Comparison of ENCODE assay signal across 1 cellular context in the genomic region with DNA sequence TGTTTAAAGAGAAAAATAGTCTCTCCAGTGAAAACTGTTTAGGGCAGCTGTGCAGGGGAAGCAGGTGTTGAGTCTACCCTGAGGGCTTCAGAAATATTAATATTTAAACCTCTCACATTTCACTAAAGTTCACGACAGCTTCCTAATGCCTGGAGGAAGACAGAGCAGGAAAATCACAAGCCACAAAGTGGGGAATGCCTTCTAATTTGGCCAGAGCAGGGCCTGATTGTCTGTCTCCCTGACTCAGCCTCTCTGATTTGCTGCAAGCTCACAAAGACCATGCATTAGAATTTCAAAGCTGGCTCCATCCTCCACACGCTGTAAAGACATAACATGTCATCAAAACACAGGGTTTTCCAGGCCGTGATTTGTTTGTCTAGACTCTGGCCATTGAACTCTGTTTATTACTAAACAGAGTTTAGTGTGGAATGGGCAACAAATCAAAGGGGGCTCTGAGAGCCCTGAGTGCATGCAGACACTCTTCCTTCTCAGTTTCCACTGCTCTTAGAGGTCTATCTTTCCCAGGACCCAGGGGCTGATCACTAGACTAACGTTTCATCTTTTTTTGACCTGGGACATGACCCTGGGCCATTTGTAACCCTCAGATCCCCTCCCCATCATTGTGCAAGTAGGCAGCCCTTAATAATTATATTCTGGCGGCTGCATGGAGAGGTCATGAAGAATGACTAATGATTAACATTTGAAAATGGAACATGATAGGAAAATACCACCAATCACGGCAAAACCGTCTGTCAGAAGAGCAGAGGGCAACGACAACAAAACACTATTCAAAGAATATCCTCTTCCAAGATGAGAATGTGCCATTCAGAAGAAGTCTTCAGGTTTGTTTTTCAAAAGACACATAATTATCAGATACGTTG.
A peak's percentile ranks its signal among the peaks of the same experiment; 100 is the strongest.
TF ChIP-seq lines count a peak whose summit lies in the region.

No MANE protein-coding gene starts in this region.

TF ChIP-seq in HepG2, 621 proteins besides CTCF, POLR2A, EP300 and RAD21 (continued from another document and continues in another):
- TF ChIP-seq, protein P1, sequence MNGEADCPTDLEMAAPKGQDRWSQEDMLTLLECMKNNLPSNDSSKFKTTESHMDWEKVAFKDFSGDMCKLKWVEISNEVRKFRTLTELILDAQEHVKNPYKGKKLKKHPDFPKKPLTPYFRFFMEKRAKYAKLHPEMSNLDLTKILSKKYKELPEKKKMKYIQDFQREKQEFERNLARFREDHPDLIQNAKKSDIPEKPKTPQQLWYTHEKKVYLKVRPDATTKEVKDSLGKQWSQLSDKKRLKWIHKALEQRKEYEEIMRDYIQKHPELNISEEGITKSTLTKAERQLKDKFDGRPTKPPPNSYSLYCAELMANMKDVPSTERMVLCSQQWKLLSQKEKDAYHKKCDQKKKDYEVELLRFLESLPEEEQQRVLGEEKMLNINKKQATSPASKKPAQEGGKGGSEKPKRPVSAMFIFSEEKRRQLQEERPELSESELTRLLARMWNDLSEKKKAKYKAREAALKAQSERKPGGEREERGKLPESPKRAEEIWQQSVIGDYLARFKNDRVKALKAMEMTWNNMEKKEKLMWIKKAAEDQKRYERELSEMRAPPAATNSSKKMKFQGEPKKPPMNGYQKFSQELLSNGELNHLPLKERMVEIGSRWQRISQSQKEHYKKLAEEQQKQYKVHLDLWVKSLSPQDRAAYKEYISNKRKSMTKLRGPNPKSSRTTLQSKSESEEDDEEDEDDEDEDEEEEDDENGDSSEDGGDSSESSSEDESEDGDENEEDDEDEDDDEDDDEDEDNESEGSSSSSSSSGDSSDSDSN (CRISPR knock-in tag; IDR thresholded peaks at IDR 0.05): peak; percentile 22; the same call in 1 of the 2 replicates
- TF ChIP-seq ZNF768 (CRISPR knock-in tag; IDR thresholded peaks at IDR 0.05): no peak
- TF ChIP-seq MAFF (IDR thresholded peaks at IDR 0.05; ENCODE audit: low read depth, low read length): no peak
- 0 out of 2 replicates have a peak, but pooled peaks have one; percentile 34 for TF ChIP-seq SMYD3 (CRISPR knock-in tag; IDR thresholded peaks at IDR 0.05)
- peak; percentile 89 for TF ChIP-seq RCOR2 (CRISPR knock-in tag; IDR thresholded peaks at IDR 0.05)
- TF ChIP-seq NR2F6 (IDR thresholded peaks at IDR 0.05): peak; percentile 99
- TF ChIP-seq NR2F6 (CRISPR knock-in tag; IDR thresholded peaks at IDR 0.05): peak; percentile 97
- TF ChIP-seq MED1 (CRISPR knock-in tag; IDR thresholded peaks at IDR 0.05): peak; percentile 91
- TF ChIP-seq ZNF746 (CRISPR knock-in tag; IDR thresholded peaks at IDR 0.05): peak; percentile 75; the same call in 1 of the 2 replicates
- TF ChIP-seq WIZ (CRISPR knock-in tag; IDR thresholded peaks at IDR 0.05): no peak
- TF ChIP-seq, protein P2, sequence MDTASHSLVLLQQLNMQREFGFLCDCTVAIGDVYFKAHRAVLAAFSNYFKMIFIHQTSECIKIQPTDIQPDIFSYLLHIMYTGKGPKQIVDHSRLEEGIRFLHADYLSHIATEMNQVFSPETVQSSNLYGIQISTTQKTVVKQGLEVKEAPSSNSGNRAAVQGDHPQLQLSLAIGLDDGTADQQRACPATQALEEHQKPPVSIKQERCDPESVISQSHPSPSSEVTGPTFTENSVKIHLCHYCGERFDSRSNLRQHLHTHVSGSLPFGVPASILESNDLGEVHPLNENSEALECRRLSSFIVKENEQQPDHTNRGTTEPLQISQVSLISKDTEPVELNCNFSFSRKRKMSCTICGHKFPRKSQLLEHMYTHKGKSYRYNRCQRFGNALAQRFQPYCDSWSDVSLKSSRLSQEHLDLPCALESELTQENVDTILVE (CRISPR knock-in tag; IDR thresholded peaks at IDR 0.05): peak; percentile 58; the same call in 1 of the 2 replicates
- no peak for TF ChIP-seq ZNF432 (CRISPR knock-in tag; IDR thresholded peaks at IDR 0.05; ENCODE audit: borderline replicate concordance)
- TF ChIP-seq ZFYVE20 (CRISPR knock-in tag; IDR thresholded peaks at IDR 0.05; ENCODE audit: borderline replicate concordance, low read depth): no peak
- TF ChIP-seq FOSL2 (CRISPR knock-in tag; IDR thresholded peaks at IDR 0.05): peak; percentile 74
- no peak for TF ChIP-seq MTA3 (CRISPR knock-in tag; IDR thresholded peaks at IDR 0.05)
- TF ChIP-seq ESRRA (CRISPR knock-in tag; IDR thresholded peaks at IDR 0.05; ENCODE audit: low read depth): 0 out of 2 replicates have a peak, but pooled peaks have one; percentile 22
- TF ChIP-seq, protein P3, sequence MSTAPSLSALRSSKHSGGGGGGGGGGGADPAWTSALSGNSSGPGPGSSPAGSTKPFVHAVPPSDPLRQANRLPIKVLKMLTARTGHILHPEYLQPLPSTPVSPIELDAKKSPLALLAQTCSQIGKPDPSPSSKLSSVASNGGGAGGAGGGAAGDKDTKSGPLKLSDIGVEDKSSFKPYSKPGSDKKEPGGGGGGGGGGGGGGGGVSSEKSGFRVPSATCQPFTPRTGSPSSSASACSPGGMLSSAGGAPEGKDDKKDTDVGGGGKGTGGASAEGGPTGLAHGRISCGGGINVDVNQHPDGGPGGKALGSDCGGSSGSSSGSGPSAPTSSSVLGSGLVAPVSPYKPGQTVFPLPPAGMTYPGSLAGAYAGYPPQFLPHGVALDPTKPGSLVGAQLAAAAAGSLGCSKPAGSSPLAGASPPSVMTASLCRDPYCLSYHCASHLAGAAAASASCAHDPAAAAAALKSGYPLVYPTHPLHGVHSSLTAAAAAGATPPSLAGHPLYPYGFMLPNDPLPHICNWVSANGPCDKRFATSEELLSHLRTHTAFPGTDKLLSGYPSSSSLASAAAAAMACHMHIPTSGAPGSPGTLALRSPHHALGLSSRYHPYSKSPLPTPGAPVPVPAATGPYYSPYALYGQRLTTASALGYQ (CRISPR knock-in tag; IDR thresholded peaks at IDR 0.05): peak; percentile 88; the same call in 1 of the 2 replicates
- TF ChIP-seq, protein P4, sequence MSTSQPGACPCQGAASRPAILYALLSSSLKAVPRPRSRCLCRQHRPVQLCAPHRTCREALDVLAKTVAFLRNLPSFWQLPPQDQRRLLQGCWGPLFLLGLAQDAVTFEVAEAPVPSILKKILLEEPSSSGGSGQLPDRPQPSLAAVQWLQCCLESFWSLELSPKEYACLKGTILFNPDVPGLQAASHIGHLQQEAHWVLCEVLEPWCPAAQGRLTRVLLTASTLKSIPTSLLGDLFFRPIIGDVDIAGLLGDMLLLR (CRISPR knock-in tag; IDR thresholded peaks at IDR 0.05): no peak
- TF ChIP-seq POGZ (CRISPR knock-in tag; IDR thresholded peaks at IDR 0.05): peak; percentile 74
- TF ChIP-seq, protein P5, sequence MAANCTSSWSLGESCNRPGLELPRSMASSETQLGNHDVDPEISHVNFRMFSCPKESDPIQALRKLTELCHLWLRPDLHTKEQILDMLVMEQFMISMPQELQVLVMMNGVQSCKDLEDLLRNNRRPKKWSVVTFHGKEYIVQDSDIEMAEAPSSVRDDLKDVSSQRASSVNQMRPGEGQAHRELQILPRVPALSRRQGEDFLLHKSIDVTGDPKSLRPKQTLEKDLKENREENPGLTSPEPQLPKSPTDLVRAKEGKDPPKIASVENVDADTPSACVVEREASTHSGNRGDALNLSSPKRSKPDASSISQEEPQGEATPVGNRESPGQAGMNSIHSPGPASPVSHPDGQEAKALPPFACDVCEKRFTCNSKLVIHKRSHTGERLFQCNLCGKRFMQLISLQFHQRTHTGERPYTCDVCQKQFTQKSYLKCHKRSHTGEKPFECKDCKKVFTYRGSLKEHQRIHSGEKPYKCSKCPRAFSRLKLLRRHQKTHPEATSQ (CRISPR knock-in tag; IDR thresholded peaks at IDR 0.05; ENCODE audit: borderline replicate concordance): no peak
- TF ChIP-seq NR2F1 (CRISPR knock-in tag; IDR thresholded peaks at IDR 0.05): peak; percentile 83 to 86
- TF ChIP-seq, protein P6, sequence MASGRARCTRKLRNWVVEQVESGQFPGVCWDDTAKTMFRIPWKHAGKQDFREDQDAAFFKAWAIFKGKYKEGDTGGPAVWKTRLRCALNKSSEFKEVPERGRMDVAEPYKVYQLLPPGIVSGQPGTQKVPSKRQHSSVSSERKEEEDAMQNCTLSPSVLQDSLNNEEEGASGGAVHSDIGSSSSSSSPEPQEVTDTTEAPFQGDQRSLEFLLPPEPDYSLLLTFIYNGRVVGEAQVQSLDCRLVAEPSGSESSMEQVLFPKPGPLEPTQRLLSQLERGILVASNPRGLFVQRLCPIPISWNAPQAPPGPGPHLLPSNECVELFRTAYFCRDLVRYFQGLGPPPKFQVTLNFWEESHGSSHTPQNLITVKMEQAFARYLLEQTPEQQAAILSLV (CRISPR knock-in tag; IDR thresholded peaks at IDR 0.05; ENCODE audit: borderline replicate concordance): no peak
- no peak for TF ChIP-seq NFE2L1 (CRISPR knock-in tag; IDR thresholded peaks at IDR 0.05; ENCODE audit: borderline replicate concordance)
- TF ChIP-seq ZNF317 (CRISPR knock-in tag; IDR thresholded peaks at IDR 0.05): peak; percentile 91
- peak; percentile 22; the same call in 1 of the 2 replicates for TF ChIP-seq NFKBIZ (CRISPR knock-in tag; IDR thresholded peaks at IDR 0.05)
- TF ChIP-seq ZMYM4 (CRISPR knock-in tag; IDR thresholded peaks at IDR 0.05): peak; percentile 82
- peak; percentile 30; the same call in 1 of the 2 replicates for TF ChIP-seq STAG1 (CRISPR knock-in tag; IDR thresholded peaks at IDR 0.05)
- TF ChIP-seq ZNF563 (CRISPR knock-in tag; IDR thresholded peaks at IDR 0.05): no peak
- TF ChIP-seq, protein P7, sequence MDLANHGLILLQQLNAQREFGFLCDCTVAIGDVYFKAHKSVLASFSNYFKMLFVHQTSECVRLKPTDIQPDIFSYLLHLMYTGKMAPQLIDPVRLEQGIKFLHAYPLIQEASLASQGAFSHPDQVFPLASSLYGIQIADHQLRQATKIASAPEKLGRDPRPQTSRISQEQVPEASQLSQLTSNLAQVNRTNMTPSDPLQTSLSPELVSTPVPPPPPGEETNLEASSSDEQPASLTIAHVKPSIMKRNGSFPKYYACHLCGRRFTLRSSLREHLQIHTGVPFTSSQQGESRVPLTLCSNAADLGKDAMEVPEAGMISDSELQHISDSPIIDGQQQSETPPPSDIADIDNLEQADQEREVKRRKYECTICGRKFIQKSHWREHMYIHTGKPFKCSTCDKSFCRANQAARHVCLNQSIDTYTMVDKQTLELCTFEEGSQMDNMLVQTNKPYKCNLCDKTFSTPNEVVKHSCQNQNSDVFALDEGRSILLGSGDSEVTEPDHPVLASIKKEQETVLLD (CRISPR knock-in tag; IDR thresholded peaks at IDR 0.05; ENCODE audit: low read depth): no peak
- TF ChIP-seq SP1 (IDR thresholded peaks at IDR 0.05): no peak
- TF ChIP-seq SP1 (CRISPR knock-in tag; IDR thresholded peaks at IDR 0.05): no peak
- TF ChIP-seq, protein P8, sequence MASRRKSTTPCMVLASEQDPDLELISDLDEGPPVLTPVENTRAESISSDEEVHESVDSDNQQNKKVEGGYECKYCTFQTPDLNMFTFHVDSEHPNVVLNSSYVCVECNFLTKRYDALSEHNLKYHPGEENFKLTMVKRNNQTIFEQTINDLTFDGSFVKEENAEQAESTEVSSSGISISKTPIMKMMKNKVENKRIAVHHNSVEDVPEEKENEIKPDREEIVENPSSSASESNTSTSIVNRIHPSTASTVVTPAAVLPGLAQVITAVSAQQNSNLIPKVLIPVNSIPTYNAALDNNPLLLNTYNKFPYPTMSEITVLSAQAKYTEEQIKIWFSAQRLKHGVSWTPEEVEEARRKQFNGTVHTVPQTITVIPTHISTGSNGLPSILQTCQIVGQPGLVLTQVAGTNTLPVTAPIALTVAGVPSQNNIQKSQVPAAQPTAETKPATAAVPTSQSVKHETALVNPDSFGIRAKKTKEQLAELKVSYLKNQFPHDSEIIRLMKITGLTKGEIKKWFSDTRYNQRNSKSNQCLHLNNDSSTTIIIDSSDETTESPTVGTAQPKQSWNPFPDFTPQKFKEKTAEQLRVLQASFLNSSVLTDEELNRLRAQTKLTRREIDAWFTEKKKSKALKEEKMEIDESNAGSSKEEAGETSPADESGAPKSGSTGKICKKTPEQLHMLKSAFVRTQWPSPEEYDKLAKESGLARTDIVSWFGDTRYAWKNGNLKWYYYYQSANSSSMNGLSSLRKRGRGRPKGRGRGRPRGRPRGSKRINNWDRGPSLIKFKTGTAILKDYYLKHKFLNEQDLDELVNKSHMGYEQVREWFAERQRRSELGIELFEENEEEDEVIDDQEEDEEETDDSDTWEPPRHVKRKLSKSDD (CRISPR knock-in tag; IDR thresholded peaks at IDR 0.05; ENCODE audit: low read depth): no peak
- TF ChIP-seq NR2F2 (IDR thresholded peaks at IDR 0.05; ENCODE audit: borderline replicate concordance, low read depth): peak; percentile 99
- TF ChIP-seq ZNF720 (CRISPR knock-in tag; IDR thresholded peaks at IDR 0.05): no peak
- TF ChIP-seq, protein P9, sequence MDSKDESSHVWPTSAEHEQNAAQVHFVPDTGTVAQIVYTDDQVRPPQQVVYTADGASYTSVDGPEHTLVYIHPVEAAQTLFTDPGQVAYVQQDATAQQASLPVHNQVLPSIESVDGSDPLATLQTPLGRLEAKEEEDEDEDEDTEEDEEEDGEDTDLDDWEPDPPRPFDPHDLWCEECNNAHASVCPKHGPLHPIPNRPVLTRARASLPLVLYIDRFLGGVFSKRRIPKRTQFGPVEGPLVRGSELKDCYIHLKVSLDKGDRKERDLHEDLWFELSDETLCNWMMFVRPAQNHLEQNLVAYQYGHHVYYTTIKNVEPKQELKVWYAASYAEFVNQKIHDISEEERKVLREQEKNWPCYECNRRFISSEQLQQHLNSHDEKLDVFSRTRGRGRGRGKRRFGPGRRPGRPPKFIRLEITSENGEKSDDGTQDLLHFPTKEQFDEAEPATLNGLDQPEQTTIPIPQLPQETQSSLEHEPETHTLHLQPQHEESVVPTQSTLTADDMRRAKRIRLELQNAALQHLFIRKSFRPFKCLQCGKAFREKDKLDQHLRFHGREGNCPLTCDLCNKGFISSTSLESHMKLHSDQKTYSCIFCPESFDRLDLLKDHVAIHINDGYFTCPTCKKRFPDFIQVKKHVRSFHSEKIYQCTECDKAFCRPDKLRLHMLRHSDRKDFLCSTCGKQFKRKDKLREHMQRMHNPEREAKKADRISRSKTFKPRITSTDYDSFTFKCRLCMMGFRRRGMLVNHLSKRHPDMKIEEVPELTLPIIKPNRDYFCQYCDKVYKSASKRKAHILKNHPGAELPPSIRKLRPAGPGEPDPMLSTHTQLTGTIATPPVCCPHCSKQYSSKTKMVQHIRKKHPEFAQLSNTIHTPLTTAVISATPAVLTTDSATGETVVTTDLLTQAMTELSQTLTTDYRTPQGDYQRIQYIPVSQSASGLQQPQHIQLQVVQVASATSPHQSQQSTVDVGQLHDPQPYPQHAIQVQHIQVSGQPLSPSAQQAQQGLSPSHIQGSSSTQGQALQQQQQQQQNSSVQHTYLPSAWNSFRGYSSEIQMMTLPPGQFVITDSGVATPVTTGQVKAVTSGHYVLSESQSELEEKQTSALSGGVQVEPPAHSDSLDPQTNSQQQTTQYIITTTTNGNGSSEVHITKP (CRISPR knock-in tag; IDR thresholded peaks at IDR 0.05; ENCODE audit: low read depth): peak; percentile 86
- TF ChIP-seq, protein P10, sequence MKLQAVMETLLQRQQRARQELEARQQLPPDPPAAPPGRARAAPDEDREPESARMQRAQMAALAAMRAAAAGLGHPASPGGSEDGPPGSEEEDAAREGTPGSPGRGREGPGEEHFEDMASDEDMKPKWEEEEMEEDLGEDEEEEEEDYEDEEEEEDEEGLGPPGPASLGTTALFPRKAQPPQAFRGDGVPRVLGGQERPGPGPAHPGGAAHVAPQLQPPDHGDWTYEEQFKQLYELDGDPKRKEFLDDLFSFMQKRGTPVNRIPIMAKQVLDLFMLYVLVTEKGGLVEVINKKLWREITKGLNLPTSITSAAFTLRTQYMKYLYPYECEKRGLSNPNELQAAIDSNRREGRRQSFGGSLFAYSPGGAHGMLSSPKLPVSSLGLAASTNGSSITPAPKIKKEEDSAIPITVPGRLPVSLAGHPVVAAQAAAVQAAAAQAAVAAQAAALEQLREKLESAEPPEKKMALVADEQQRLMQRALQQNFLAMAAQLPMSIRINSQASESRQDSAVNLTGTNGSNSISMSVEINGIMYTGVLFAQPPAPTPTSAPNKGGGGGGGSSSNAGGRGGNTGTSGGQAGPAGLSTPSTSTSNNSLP (IDR thresholded peaks at IDR 0.05; ENCODE audit: low read depth, low read length): peak; percentile 94; the same call in 1 of the 2 replicates
- TF ChIP-seq ZNF207 (IDR thresholded peaks at IDR 0.05; ENCODE audit: borderline replicate concordance): no peak
- TF ChIP-seq FOXA3 (CRISPR knock-in tag; IDR thresholded peaks at IDR 0.05): peak; percentile 75
- peak; percentile 94 for TF ChIP-seq PHF21A (CRISPR knock-in tag; IDR thresholded peaks at IDR 0.05)
